ENCODE assay signal across 1 cellular context in genomic region chr6:11769244-11769643, GRCh38.
TF ChIP-seq lines count a peak whose summit lies in the region.

No MANE protein-coding gene starts in this region.

TF ChIP-seq in K562, 482 proteins besides CTCF, POLR2A, EP300 and RAD21 (continued from another document):
- TF ChIP-seq, protein P1, sequence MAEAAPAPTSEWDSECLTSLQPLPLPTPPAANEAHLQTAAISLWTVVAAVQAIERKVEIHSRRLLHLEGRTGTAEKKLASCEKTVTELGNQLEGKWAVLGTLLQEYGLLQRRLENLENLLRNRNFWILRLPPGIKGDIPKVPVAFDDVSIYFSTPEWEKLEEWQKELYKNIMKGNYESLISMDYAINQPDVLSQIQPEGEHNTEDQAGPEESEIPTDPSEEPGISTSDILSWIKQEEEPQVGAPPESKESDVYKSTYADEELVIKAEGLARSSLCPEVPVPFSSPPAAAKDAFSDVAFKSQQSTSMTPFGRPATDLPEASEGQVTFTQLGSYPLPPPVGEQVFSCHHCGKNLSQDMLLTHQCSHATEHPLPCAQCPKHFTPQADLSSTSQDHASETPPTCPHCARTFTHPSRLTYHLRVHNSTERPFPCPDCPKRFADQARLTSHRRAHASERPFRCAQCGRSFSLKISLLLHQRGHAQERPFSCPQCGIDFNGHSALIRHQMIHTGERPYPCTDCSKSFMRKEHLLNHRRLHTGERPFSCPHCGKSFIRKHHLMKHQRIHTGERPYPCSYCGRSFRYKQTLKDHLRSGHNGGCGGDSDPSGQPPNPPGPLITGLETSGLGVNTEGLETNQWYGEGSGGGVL (CRISPR knock-in tag; IDR thresholded peaks at IDR 0.05): no peak
- no peak for TF ChIP-seq EP400 (IDR thresholded peaks at IDR 0.05)
- TF ChIP-seq NR2C2 (CRISPR knock-in tag; IDR thresholded peaks at IDR 0.05): no peak
- TF ChIP-seq NR2C2 (tag; IDR thresholded peaks at IDR 0.05): no peak
- no peak for TF ChIP-seq ZC3H11A (IDR thresholded peaks at IDR 0.05; ENCODE audit: low read depth, low read length)
- no peak for TF ChIP-seq HNRNPLL (IDR thresholded peaks at IDR 0.05; ENCODE audit: low read depth, low read length, poor library complexity, severe bottlenecking)
